In the genomic region with DNA sequence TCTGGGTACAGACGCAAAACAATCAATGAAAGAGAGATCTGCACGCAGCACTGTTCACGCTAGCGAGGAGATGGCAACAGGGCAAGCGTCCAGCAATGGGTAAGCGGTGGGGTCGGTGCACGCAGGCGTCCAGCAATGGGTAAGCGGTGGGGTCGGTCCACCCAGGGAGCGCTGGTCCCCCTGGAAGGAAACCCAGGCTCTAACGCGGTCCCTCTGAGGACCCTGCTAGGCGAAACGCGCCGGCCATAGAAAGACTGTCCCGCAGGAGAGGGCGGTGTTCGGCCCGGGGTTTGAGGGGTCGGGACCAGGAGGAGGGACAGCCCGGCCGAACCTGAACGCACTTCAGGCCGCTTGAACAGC, we compare ENCODE assay signal across 8 cellular contexts. TPM values are rescaled to one million over a fixed set of nuclear protein-coding genes. Genes with fewer than 3 reads are reported as not detected.
DNase-seq lines count a peak whose midpoint lies in the region; ATAC-seq, FAIRE-seq and TF ChIP-seq lines count a peak whose summit lies in the region.

No MANE protein-coding gene starts in this region.

- peak; percentile 7 for ATAC-seq in GM18858 (IDR thresholded peaks at IDR 0.05; ENCODE audit: unreplicated experiment)
- ATAC-seq in naive thymus-derived CD8-positive, alpha-beta T cell, result no peak

- peak overlapping the region; percentile 92 for H3K56ac ChIP-seq in H1 (replicated peaks; ENCODE audit: insufficient read length, low read depth, low read length)

- H2BK12ac ChIP-seq in H1 (ENCODE audit: low read depth, low read length), result no peak overlapping the region

- H3K9ac ChIP-seq in OCI-LY3 (ENCODE audit: low read length), result peak overlapping the region; percentile 81
- H3K9ac ChIP-seq in H1 (replicated peaks in 1 of 4; ENCODE audit: extremely low read depth in 1 of 4, low read depth in 3 of 4, low read length in 3 of 4), result peak overlapping the region in 3 of 4 experiments; percentile 69 to 77 (median 74); a peak in 6 of 7 replicates

- H4K20me1 ChIP-seq in OCI-LY3 (ENCODE audit: insufficient read depth, low read length), result peaks cover 7% of the 10 kb centered on the region
- H4K20me1 ChIP-seq in H1 (replicated peaks in 1 of 2; ENCODE audit: control insufficient read depth in 1 of 2, insufficient read depth in 2 of 2, low read length in 2 of 2), result peaks cover 3 to 11% of the 10 kb centered on the region in 2 experiments

- TF ChIP-seq EP300 in H1 (IDR thresholded peaks at IDR 0.05; ENCODE audit: borderline replicate concordance in 1 of 2, low read depth in 2 of 2, low read length in 2 of 2), result no peak

- peaks cover 6% of the 10 kb centered on the region; the same call in 1 of the 2 replicates for H3K23me2 ChIP-seq in H1 (ENCODE audit: low read depth, low read length)

- no peak for TF ChIP-seq POLR2A in H1 (IDR thresholded peaks at IDR 0.05; ENCODE audit: control extremely low read depth in 1 of 2, low read depth in 2 of 2, low read length in 2 of 2)

- no peak overlapping the region for H2BK20ac ChIP-seq in H1 (ENCODE audit: low read length)

- H3K4me2 ChIP-seq in OCI-LY3 (ENCODE audit: low read length), result peak overlapping the region; percentile 98
- peak overlapping the region; percentile 93 to 94 for H3K4me2 ChIP-seq in H1 (ENCODE audit: insufficient read depth in 1 of 2, low read depth in 2 of 2, low read length in 2 of 2)

- H3K9me3 ChIP-seq in OCI-LY3 (ENCODE audit: insufficient read depth, low read length), result peaks cover 3% of the 10 kb centered on the region; the same call in 1 of the 2 replicates
- H3K9me3 ChIP-seq in H1 (ENCODE audit: insufficient read depth in 2 of 2, low read depth in 1 of 2, low read length in 1 of 2), result no peaks in the 10 kb centered on the region; a peak in 1 of 4 replicates

- H3K27me3 ChIP-seq in OCI-LY3 (ENCODE audit: low read depth, low read length) (no peaks in the 10 kb centered on the region), H1 (replicated peaks in 1 of 4; ENCODE audit: control insufficient read depth in 3 of 4, extremely low read depth in 1 of 4, insufficient read depth in 3 of 4, low read length in 3 of 4) (no peaks in the 10 kb centered on the region)

- H2BK15ac ChIP-seq in H1 (ENCODE audit: low read length), result no peak overlapping the region; the same call in 1 of the 2 replicates

- peak overlapping the region; percentile 88 to 96 (median 94) for H3K27ac Mint-ChIP-seq in naive thymus-derived CD8-positive, alpha-beta T cell

- H3K4ac ChIP-seq in H1 (replicated peaks; ENCODE audit: insufficient read length, low read depth, low read length), result no peak overlapping the region

- H3K4me1 ChIP-seq in OCI-LY3 (ENCODE audit: low read length) (peaks cover 12% of the 10 kb centered on the region; the same call in 1 of the 2 replicates), H1 (replicated peaks in 1 of 4; ENCODE audit: control insufficient read depth in 3 of 4, insufficient read depth in 4 of 4, low read length in 3 of 4) (no peaks in the 10 kb centered on the region; a peak in 1 of 7 replicates)

- no peak for TF ChIP-seq CTCF in HFF-Myc (IDR thresholded peaks at IDR 0.05; ENCODE audit: low read depth, low read length, missing control alignments)
- TF ChIP-seq CTCF in OCI-LY3 (IDR thresholded peaks at IDR 0.05; ENCODE audit: low read depth, low read length), result no peak
- TF ChIP-seq CTCF in H1 (IDR thresholded peaks at IDR 0.05; ENCODE audit: control extremely low read depth in 1 of 3, insufficient read depth in 1 of 3, low read depth in 1 of 3, low read length in 3 of 3), result no peak

- POLR2A ChIA-PET in H1 (lab: Charles Lee; ENCODE audit: partially characterized antibody), result interaction anchor here (0.6 to 2.6 kb wide), 11 partner anchors 9 to 780 kb away, joined by 3 to 21 read pairs (median 7); a partner anchor contains a TSS
- POLR2A ChIA-PET in naive thymus-derived CD8-positive, alpha-beta T cell (lab: Charles Lee), result interaction anchor here (0.7 to 1.8 kb wide), 5 partner anchors 46 to 276 kb away, joined by 3 to 6 read pairs (median 4); a partner anchor contains a TSS

- H4K91ac ChIP-seq in H1 (replicated peaks; ENCODE audit: insufficient read length, low read length), result peak overlapping the region; percentile 54

- TF ChIP-seq RAD21 in H1 (IDR thresholded peaks at IDR 0.05 in 1 of 2, conservative IDR thresholded peaks at IDR 0.05 in 1 of 2; ENCODE audit: low read depth in 2 of 2, low read length in 2 of 2), result no peak

- H3K27me3 Mint-ChIP-seq in naive thymus-derived CD8-positive, alpha-beta T cell, result no peaks in the 10 kb centered on the region

- peaks cover 24% of the 10 kb centered on the region for H3K36me3 ChIP-seq in OCI-LY3 (replicated peaks; ENCODE audit: low read depth, low read length)
- H3K36me3 ChIP-seq in H1 (ENCODE audit: control insufficient read depth in 2 of 4, insufficient read depth in 4 of 4, low read length in 3 of 4), result peaks cover 4 to 9% (median 5%) of the 10 kb centered on the region in 4 experiments; a peak in 6 of 8 replicates

- H2BK5ac ChIP-seq in H1 (ENCODE audit: low read depth, low read length), result peak overlapping the region; percentile 88

- no peak overlapping the region for H3K23ac ChIP-seq in H1 (ENCODE audit: insufficient read length)

- peak overlapping the region; percentile 83 for H2BK120ac ChIP-seq in H1 (replicated peaks; ENCODE audit: low read depth, low read length)

- peaks cover 9% of the 10 kb centered on the region for H3K79me1 ChIP-seq in H1 (ENCODE audit: low read depth, low read length)

- H3K4me3 ChIP-seq in HFF-Myc (replicated peaks; ENCODE audit: low read depth, low read length), result peak overlapping the region; percentile 90
- peak overlapping the region; percentile 90 for H3K4me3 ChIP-seq in OCI-LY3 (ENCODE audit: low read length)
- H3K4me3 ChIP-seq in H1 (ENCODE audit: extremely low read depth in 1 of 4, insufficient read depth in 2 of 4, low read depth in 3 of 4, low read length in 4 of 4), result peak overlapping the region; percentile 82 to 94 (median 86)

- CTCF ChIA-PET in H1 (lab: Charles Lee; ENCODE audit: partially characterized antibody), result interaction anchor here (0.6 kb wide), 2 partner anchors 20 to 47 kb away, joined by 3 read pairs; no protein-coding TSS in a partner anchor

- no peak for FAIRE-seq in H1 (lab: Jason Lieb, UNC)

- peak overlapping the region; percentile 83 for H4K5ac ChIP-seq in H1 (ENCODE audit: insufficient read length, low read depth, low read length)

- peaks cover 8 to 12% (median 12%) of the 10 kb centered on the region in 3 donors for H3K36me3 Mint-ChIP-seq in naive thymus-derived CD8-positive, alpha-beta T cell

- H3K27ac ChIP-seq in OCI-LY3 (ENCODE audit: low read length) (peak overlapping the region; percentile 73), H1 (ENCODE audit: low read depth, low read length) (peak overlapping the region; percentile 64; the same call in 1 of the 2 replicates)

- peak overlapping the region; percentile 61 for H2AFZ ChIP-seq in OCI-LY3 (ENCODE audit: low read depth, low read length)
- H2AFZ ChIP-seq in H1 (ENCODE audit: low read length), result peak overlapping the region; percentile 87; the same call in 1 of the 2 replicates

- H3K18ac ChIP-seq in H1 (ENCODE audit: extremely low read depth, low read length), result peak overlapping the region; percentile 93

- no peak for DNase-seq in HFF-Myc (ENCODE audit: extremely low read depth, low read depth)
- DNase-seq in H1 (ENCODE audit: low read depth in 1 of 2, low spot score in 2 of 2), result no peak
- DNase-seq in naive thymus-derived CD8-positive, alpha-beta T cell, result peak in 2 of 10 donors; percentile 15 to 58
- DNase-seq in EL, result no peak
- no peak for DNase-seq in NCI-H2081 treated with DMSO at 0.1 percent for 48 hours (lab: John Stamatoyannopoulos, UW)
- DNase-seq in activated CD4-positive, alpha-beta T cell treated with anti-CD3 and anti-CD28 coated beads, Interleukin-2, amount 50 U/mL, for 1 hour, result no peak

- peak overlapping the region; percentile 78 to 92 (median 89) for H3K4me3 Mint-ChIP-seq in naive thymus-derived CD8-positive, alpha-beta T cell

- H4K8ac ChIP-seq in H1 (ENCODE audit: extremely low read depth, insufficient read depth, low read length), result peak overlapping the region; percentile 86

- peaks cover 8 to 37% (median 18%) of the 10 kb centered on the region in 4 donors for H3K4me1 Mint-ChIP-seq in naive thymus-derived CD8-positive, alpha-beta T cell

- no peak overlapping the region for H2AK5ac ChIP-seq in H1 (ENCODE audit: low read depth, low read length)

- peak overlapping the region; percentile 84 for H3K14ac ChIP-seq in H1 (ENCODE audit: insufficient read length)

- H3K9me3 Mint-ChIP-seq in naive thymus-derived CD8-positive, alpha-beta T cell, result peaks cover 0 to 36% (median 4%) of the 10 kb centered on the region in 9 donors

- WGBS in H1 (ENCODE audit: extremely low coverage in 1 of 2, insufficient coverage in 1 of 2, insufficient read length in 1 of 2, insufficient replicate concordance in 2 of 2, low coverage in 1 of 2, low lambda C conversion rate in 2 of 2, missing lambda C conversion rate in 1 of 2), 2 experiments, result 10% methylated on average over 27 of the region's 27 CpGs; no CpG with 5 or more reads in 1 of the 2 experiments

- H3K79me2 ChIP-seq in OCI-LY3 (ENCODE audit: low read length) (peaks cover 51% of the 10 kb centered on the region), H1 (ENCODE audit: control insufficient read depth in 1 of 2, insufficient read depth in 2 of 2, low read length in 2 of 2) (peaks cover 7 to 33% of the 10 kb centered on the region in 2 experiments)

RNA-seq across cellular contexts. Expression of a gene that starts 0.6 kb away (rescaled TPM):
- total RNA-seq in H1 (2021; fragmentation: NEBNext Ultra II Directional; extraction: Animal tissue kit (Norgen Biotek cat#: 25700)), result 84.0 and 92.7 TPM in 2 replicates
- polyA plus RNA-seq in H1 (2011; rRNA removed), result 66.4 and 78.7 TPM in 2 replicates
- polyA plus RNA-seq in H1 (2011; cell fraction: cytosol; rRNA removed), result 50.9 TPM
- 51.6 TPM for polyA plus RNA-seq in H1 (2011; cell fraction: nucleus; rRNA removed)
- polyA plus RNA-seq in H1 (2012, experiment 1 of 2), result 61.6 to 68.8 TPM (median 64.8 TPM) in 4 replicates
- polyA plus RNA-seq in H1 (2012, experiment 2 of 2), result 77.5 TPM
- polyA plus RNA-seq in H1 (2013, experiment 1 of 2), result 38.2 TPM
- 39.3 TPM for polyA plus RNA-seq in H1 (2013, experiment 2 of 2)
- polyA minus RNA-seq in H1 (2011; rRNA and poly(A)+ RNA removed), result 70.8 and 98.9 TPM in 2 replicates
- polyA minus RNA-seq in H1 (2011; cell fraction: cytosol; rRNA and poly(A)+ RNA removed), result 86.2 TPM
- 29.8 TPM for polyA minus RNA-seq in H1 (2011; cell fraction: nucleus; rRNA and poly(A)+ RNA removed)
- total RNA-seq in naive thymus-derived CD8-positive, alpha-beta T cell, result 10 to 100 TPM; 27.5 to 28.9 TPM
- 10 to 100 TPM; 20.9 to 30.9 (median 23.8) TPM for polyA plus RNA-seq in naive thymus-derived CD8-positive, alpha-beta T cell

RNA-seq across cellular contexts. Expression of a gene that starts 22.7 kb away (rescaled TPM):
- total RNA-seq in H1 (2021; fragmentation: NEBNext Ultra II Directional; extraction: Animal tissue kit (Norgen Biotek cat#: 25700)), result 15.1 and 17.5 TPM in 2 replicates
- 13.8 and 19.5 TPM in 2 replicates for polyA plus RNA-seq in H1 (2011; rRNA removed)
- 19.4 TPM for polyA plus RNA-seq in H1 (2011; cell fraction: cytosol; rRNA removed)
- 13.6 TPM for polyA plus RNA-seq in H1 (2011; cell fraction: nucleus; rRNA removed)
- 13.2 to 18.6 TPM (median 17.0 TPM) in 4 replicates for polyA plus RNA-seq in H1 (2012, experiment 1 of 2)
- polyA plus RNA-seq in H1 (2012, experiment 2 of 2), result 22.3 TPM
- polyA plus RNA-seq in H1 (2013, experiment 1 of 2), result 16.5 TPM
- 16.9 TPM for polyA plus RNA-seq in H1 (2013, experiment 2 of 2)
- 5.6 and 11.0 TPM in 2 replicates for polyA minus RNA-seq in H1 (2011; rRNA and poly(A)+ RNA removed)
- polyA minus RNA-seq in H1 (2011; cell fraction: cytosol; rRNA and poly(A)+ RNA removed), result 5.2 TPM
- polyA minus RNA-seq in H1 (2011; cell fraction: nucleus; rRNA and poly(A)+ RNA removed), result 6.8 TPM
- total RNA-seq in naive thymus-derived CD8-positive, alpha-beta T cell, result 1 to 10 TPM; 3.8 to 5.0 TPM
- 10 to 100 TPM in 2 of 3 donors, 1 to 10 TPM in 1; 9.9 to 16.4 (median 12.0) TPM for polyA plus RNA-seq in naive thymus-derived CD8-positive, alpha-beta T cell

RNA-seq across cellular contexts. Expression of a gene that starts 22.9 kb away (rescaled TPM):
- 111 and 115 TPM in 2 replicates for total RNA-seq in H1 (2021; fragmentation: NEBNext Ultra II Directional; extraction: Animal tissue kit (Norgen Biotek cat#: 25700))
- polyA plus RNA-seq in H1 (2011; rRNA removed), result 59.7 and 93.1 TPM in 2 replicates
- polyA plus RNA-seq in H1 (2011; cell fraction: cytosol; rRNA removed), result 59.2 TPM
- 567 TPM for polyA plus RNA-seq in H1 (2011; cell fraction: nucleus; rRNA removed)
- polyA plus RNA-seq in H1 (2012, experiment 1 of 2), result 107 to 133 TPM (median 124 TPM) in 4 replicates
- polyA plus RNA-seq in H1 (2012, experiment 2 of 2), result 41.3 TPM
- polyA plus RNA-seq in H1 (2013, experiment 1 of 2), result 59.4 TPM
- 46.8 TPM for polyA plus RNA-seq in H1 (2013, experiment 2 of 2)
- 173 and 242 TPM in 2 replicates for polyA minus RNA-seq in H1 (2011; rRNA and poly(A)+ RNA removed)
- 96.7 TPM for polyA minus RNA-seq in H1 (2011; cell fraction: cytosol; rRNA and poly(A)+ RNA removed)
- polyA minus RNA-seq in H1 (2011; cell fraction: nucleus; rRNA and poly(A)+ RNA removed), result 282 TPM
- total RNA-seq in naive thymus-derived CD8-positive, alpha-beta T cell, result 10 to 100 TPM; 53.3 to 56.1 TPM
- polyA plus RNA-seq in naive thymus-derived CD8-positive, alpha-beta T cell, result 1 to 10 TPM; 2.8 to 3.3 (median 2.8) TPM

RNA-seq across cellular contexts. Expression of a gene that starts 51.6 kb away (rescaled TPM):
- total RNA-seq in H1 (2021; fragmentation: NEBNext Ultra II Directional; extraction: Animal tissue kit (Norgen Biotek cat#: 25700)), result 58.2 and 64.9 TPM in 2 replicates
- 41.0 and 56.0 TPM in 2 replicates for polyA plus RNA-seq in H1 (2011; rRNA removed)
- polyA plus RNA-seq in H1 (2011; cell fraction: cytosol; rRNA removed), result 71.0 TPM
- polyA plus RNA-seq in H1 (2011; cell fraction: nucleus; rRNA removed), result 214 TPM
- 49.1 to 68.0 TPM (median 59.0 TPM) in 4 replicates for polyA plus RNA-seq in H1 (2012, experiment 1 of 2)
- polyA plus RNA-seq in H1 (2012, experiment 2 of 2), result 11.9 TPM
- polyA plus RNA-seq in H1 (2013, experiment 1 of 2), result 40.9 TPM
- polyA plus RNA-seq in H1 (2013, experiment 2 of 2), result 40.7 TPM
- polyA minus RNA-seq in H1 (2011; rRNA and poly(A)+ RNA removed), result 207 and 235 TPM in 2 replicates
- 59.2 TPM for polyA minus RNA-seq in H1 (2011; cell fraction: cytosol; rRNA and poly(A)+ RNA removed)
- 148 TPM for polyA minus RNA-seq in H1 (2011; cell fraction: nucleus; rRNA and poly(A)+ RNA removed)
- 100 to 1,000 TPM; 100 to 107 TPM for total RNA-seq in naive thymus-derived CD8-positive, alpha-beta T cell
- polyA plus RNA-seq in naive thymus-derived CD8-positive, alpha-beta T cell, result 10 to 100 TPM; 17.8 to 32.1 (median 23.0) TPM
